In genomic region chr16:24041834-24042631, GRCh38 we compare ENCODE assay signal across 8 cellular contexts.
DNase-seq lines count a peak whose midpoint lies in the region; ATAC-seq and TF ChIP-seq lines count a peak whose summit lies in the region.

No MANE protein-coding gene starts in this region.

- POLR2A ChIA-PET in HEK293 (lab: Yijun Ruan, JAX), result interaction anchor here (0.7 kb wide), 1 partner anchor 455 kb away, joined by 5 read pairs; no protein-coding TSS in a partner anchor

- CTCF ChIA-PET in HEK293 (lab: Yijun Ruan, JAX), result interaction anchor here (0.5 to 10.3 kb wide), 36 partner anchors 9 to 1174 kb away, joined by 3 to 195 read pairs (median 3); partner anchors contain the start of gene CACNG3

- H3K9me3 ChIP-seq in HEK293 (ENCODE audit: control insufficient read depth, insufficient read depth, low read depth, low read length) (no peaks in the 10 kb centered on the region), left lung (no peaks in the 10 kb centered on the region)

- H3K27me3 ChIP-seq in left lung, result peaks cover 0 to 8% of the 10 kb centered on the region in 2 donors

- TF ChIP-seq CTCF in HEK293 (tag by site-specific recombination; IDR thresholded peaks at IDR 0.05) (peak; percentile 68), left lung (IDR thresholded peaks at IDR 0.05) (peak; percentile 44 to 70)

- H3K27ac ChIP-seq in HEK293 (ENCODE audit: extremely low read depth, low read depth, low read length) (no peak overlapping the region), left lung (no peak overlapping the region)

- H3K36me3 ChIP-seq in HEK293 (ENCODE audit: control insufficient read depth in 2 of 2, insufficient read depth in 1 of 2, low read length in 2 of 2) (no peaks in the 10 kb centered on the region), left lung (peaks cover 0 to 12% of the 10 kb centered on the region in 2 donors)

- ATAC-seq in left lung (peak; percentile 92), GM18517 (IDR thresholded peaks at IDR 0.05; ENCODE audit: unreplicated experiment) (no peak)

- DNase-seq in DMS153 (lab: John Stamatoyannopoulos, UW) (peak; percentile 55), NCI-H2196 treated with DMSO at 0.1 percent for 48 hours (lab: John Stamatoyannopoulos, UW; ENCODE audit: unreplicated experiment) (peak; percentile 19), cerebellar cortex (ENCODE audit: low spot score) (peak; percentile 76), left lung (peak in 1 of 2 donors; percentile 45)
- peak; percentile 50 for DNase-seq in activated CD4-positive, CD25-positive, alpha-beta regulatory T cell treated with anti-CD3 and anti-CD28 coated beads, Interleukin-2, amount 50 U/mL, for 16 hours (ENCODE audit: low read depth, low spot score)
- DNase-seq in stimulated activated CD4-positive, alpha-beta T cell treated with anti-CD3 and anti-CD28 coated beads, TNF-alpha, amount 100 ng/mL, for 24 hours (ENCODE audit: low read depth in 3 of 3), result peak; percentile 63 to 81 (median 73)

- intact Hi-C loops in left lung (cut with DNase I), result loop anchor here in 1 of 2 donors (10.0 kb wide), 1 partner anchor 463 kb away; no protein-coding TSS in a partner anchor

- H3K4me3 ChIP-seq in HEK293 (ENCODE audit: low read depth, low read length) (no peak overlapping the region), left lung (no peak overlapping the region)

- no peaks in the 10 kb centered on the region for H3K4me1 ChIP-seq in HEK293 (ENCODE audit: control insufficient read depth, insufficient read depth, low read length)
- no peaks in the 10 kb centered on the region for H3K4me1 ChIP-seq in left lung

TF ChIP-seq in HEK293, 187 proteins besides CTCF, POLR2A, EP300 and RAD21:
- TF ChIP-seq ZSCAN30 (tag by site-specific recombination; IDR thresholded peaks at IDR 0.05), result 0 out of 2 replicates have a peak, but pooled peaks have one; percentile 12
- no peak for TF ChIP-seq ZBTB20 (tag by site-specific recombination; IDR thresholded peaks at IDR 0.05)
- no peak for TF ChIP-seq ZNF404 (tag by site-specific recombination; IDR thresholded peaks at IDR 0.05)
- no peak for TF ChIP-seq ZNF292 (tag by site-specific recombination; IDR thresholded peaks at IDR 0.05; ENCODE audit: borderline replicate concordance, low read depth)
- TF ChIP-seq KLF8 (tag by site-specific recombination; IDR thresholded peaks at IDR 0.05), result no peak
- TF ChIP-seq ZNF169 (tag by site-specific recombination; IDR thresholded peaks at IDR 0.05), result no peak
- peak; percentile 86; the same call in 1 of the 2 replicates for TF ChIP-seq ZNF362 (tag by site-specific recombination; IDR thresholded peaks at IDR 0.05)
- TF ChIP-seq GLIS2 (tag by site-specific recombination; IDR thresholded peaks at IDR 0.05), result no peak
- 0 out of 2 replicates have a peak, but pooled peaks have one; percentile 17 for TF ChIP-seq PRDM10 (tag by site-specific recombination; IDR thresholded peaks at IDR 0.05)
- TF ChIP-seq ZFP3 (tag by site-specific recombination; IDR thresholded peaks at IDR 0.05; ENCODE audit: low read depth), result no peak
- no peak for TF ChIP-seq HOXD13 (CRISPR knock-in tag; IDR thresholded peaks at IDR 0.05; ENCODE audit: borderline replicate concordance)
- no peak for TF ChIP-seq ZNF600 (tag by site-specific recombination; IDR thresholded peaks at IDR 0.05)
- TF ChIP-seq ZNF645 (tag by site-specific recombination; IDR thresholded peaks at IDR 0.05), result no peak
- 0 out of 2 replicates have a peak, but pooled peaks have one; percentile 15 for TF ChIP-seq SP7 (tag by site-specific recombination; IDR thresholded peaks at IDR 0.05)
- 0 out of 2 replicates have a peak, but pooled peaks have one; percentile 15 for TF ChIP-seq ZBTB17 (tag by site-specific recombination; IDR thresholded peaks at IDR 0.05)
- TF ChIP-seq ZNF155 (tag by site-specific recombination; IDR thresholded peaks at IDR 0.05), result no peak
- TF ChIP-seq ZBTB44 (tag by site-specific recombination; IDR thresholded peaks at IDR 0.05), result peak; percentile 81
- TF ChIP-seq ZNF654 (tag by site-specific recombination; IDR thresholded peaks at IDR 0.05; ENCODE audit: low read depth), result peak; percentile 91
- TF ChIP-seq YY1 (tag by site-specific recombination; IDR thresholded peaks at IDR 0.05), result no peak
- peak; percentile 36; the same call in 1 of the 2 replicates for TF ChIP-seq ZNF335 (tag by site-specific recombination; conservative IDR thresholded peaks at IDR 0.05)
TF ChIP-seq in HEK293: peak in this region for 8.
